In genomic region chr18:25465152-25465790, GRCh38 we compare ENCODE assay signal across 29 cellular contexts.
"Had no signal": no experiment of that assay in that cellular context is flagged by ENCODE, and none has a peak within 500 bp of the region (broad histone marks: within the 10 kb centered on the region; RNA-seq: fewer than 3 reads in every experiment).

No MANE protein-coding gene starts in this region.

- H3K9me3 ChIP-seq: body of pancreas, heart left ventricle, mucosa of descending colon, neutrophil, ovary, prostate gland, suprapubic skin, tibial nerve had no signal

- H3K4me1 ChIP-seq: body of pancreas had no signal

- FAIRE-seq: urothelium cell line had no signal

- H3K4me1 Mint-ChIP-seq: activated B cell treated with CpG ODN at 0.5 μM for 24 hours; activated CD4-positive, alpha-beta memory T cell treated with anti-CD3 and anti-CD28 coated beads, Interleukin-2, amount 10 ng/mL, durations not matched to agents 7 days and 5 days; activated CD4-positive, alpha-beta T cell treated with anti-CD3 and anti-CD28 coated beads for 36 hours; activated CD8-positive, alpha-beta memory T cell treated with anti-CD3 and anti-CD28 coated beads, Interleukin-2, amount 10 ng/mL, durations not matched to agents 7 days and 5 days; activated naive CD4-positive, alpha-beta T cell treated with anti-CD3 and anti-CD28 coated beads, Interleukin-2, amount 10 ng/mL, durations not matched to agents 7 days and 5 days; activated naive CD8-positive, alpha-beta T cell treated with anti-CD3 and anti-CD28 coated beads, Interleukin-2, amount 50 U/mL, for 24 hours; memory B cell; naive B cell; T-helper 17 cell had no signal

- H3K9me3 Mint-ChIP-seq: activated B cell treated with CpG ODN at 0.5 μM for 24 hours; activated CD4-positive, alpha-beta memory T cell treated with anti-CD3 and anti-CD28 coated beads, Interleukin-2, amount 10 ng/mL, durations not matched to agents 7 days and 5 days; activated naive CD4-positive, alpha-beta T cell treated with anti-CD3 and anti-CD28 coated beads, Interleukin-2, amount 10 ng/mL, durations not matched to agents 7 days and 5 days; activated naive CD8-positive, alpha-beta T cell treated with anti-CD3 and anti-CD28 coated beads, Interleukin-2, amount 50 U/mL, for 24 hours; memory B cell; stimulated activated naive CD8-positive, alpha-beta T cell treated with anti-CD3 and anti-CD28 coated beads, Interleukin-15, Interleukin-2, amounts not matched to agents 100 ng/mL and 50 ng/mL, for 24 hours had no signal

- H3K27ac ChIP-seq: body of pancreas, heart left ventricle, neutrophil, ovary, prostate gland, suprapubic skin, tibial nerve had no signal

- H3K36me3 ChIP-seq: heart left ventricle, neutrophil, ovary, prostate gland, suprapubic skin, tibial nerve had no signal

- H3K27me3 ChIP-seq: heart left ventricle, neutrophil, ovary, suprapubic skin, tibial nerve had no signal

- DNase-seq: activated B cell treated with CpG ODN at 0.5 μM for 24 hours; activated CD4-positive, alpha-beta memory T cell treated with anti-CD3 and anti-CD28 coated beads, Interleukin-2, amount 10 ng/mL, durations not matched to agents 7 days and 5 days; activated CD4-positive, alpha-beta T cell treated with anti-CD3 and anti-CD28 coated beads for 36 hours; activated CD8-positive, alpha-beta memory T cell treated with anti-CD3 and anti-CD28 coated beads, Interleukin-2, amount 10 ng/mL, durations not matched to agents 7 days and 5 days; activated effector memory CD4-positive, alpha-beta T cell treated with anti-CD3 and anti-CD28 coated beads, Interleukin-2, amount 50 U/mL, for 16 hours; activated naive CD4-positive, alpha-beta T cell treated with anti-CD3 and anti-CD28 coated beads, Interleukin-2, amount 10 ng/mL, durations not matched to agents 7 days and 5 days; activated naive CD8-positive, alpha-beta T cell treated with anti-CD3 and anti-CD28 coated beads, Interleukin-2, amount 50 U/mL, for 24 hours; activated T-cell treated with anti-CD3 and anti-CD28 coated beads for 4 hours; anterior cingulate cortex; body of pancreas; caudate nucleus; dermis blood vessel endothelial cell; heart left ventricle; islet precursor cell; left colon; mucosa of descending colon; naive B cell; ovary; stimulated activated CD4-positive, alpha-beta T cell treated with anti-CD3 and anti-CD28 coated beads, Interleukin-12 subunit alpha, Interleukin-12 subunit beta, amount 100 ng/mL, for 4 hours; stimulated activated CD4-positive, alpha-beta T cell treated with anti-CD3 and anti-CD28 coated beads, Interleukin-4, amount 100 ng/mL, for 4 hours; SW 1271; T-helper 17 cell had no signal

- H3K4me3 ChIP-seq: body of pancreas, heart left ventricle, mucosa of descending colon, ovary, prostate gland, suprapubic skin, tibial nerve had no signal

- H3K4me3 Mint-ChIP-seq: activated B cell treated with CpG ODN at 0.5 μM for 24 hours; activated CD4-positive, alpha-beta memory T cell treated with anti-CD3 and anti-CD28 coated beads, Interleukin-2, amount 10 ng/mL, durations not matched to agents 7 days and 5 days; activated CD4-positive, alpha-beta T cell treated with anti-CD3 and anti-CD28 coated beads for 36 hours; activated CD8-positive, alpha-beta memory T cell treated with anti-CD3 and anti-CD28 coated beads, Interleukin-2, amount 10 ng/mL, durations not matched to agents 7 days and 5 days; activated naive CD4-positive, alpha-beta T cell treated with anti-CD3 and anti-CD28 coated beads, Interleukin-2, amount 10 ng/mL, durations not matched to agents 7 days and 5 days; activated naive CD8-positive, alpha-beta T cell treated with anti-CD3 and anti-CD28 coated beads, Interleukin-2, amount 50 U/mL, for 24 hours; memory B cell; stimulated activated naive CD8-positive, alpha-beta T cell treated with anti-CD3 and anti-CD28 coated beads, Interleukin-15, Interleukin-2, amounts not matched to agents 100 ng/mL and 50 ng/mL, for 24 hours; T-helper 17 cell had no signal

- H3K36me3 Mint-ChIP-seq: activated CD8-positive, alpha-beta memory T cell treated with anti-CD3 and anti-CD28 coated beads, Interleukin-2, amount 10 ng/mL, durations not matched to agents 7 days and 5 days; activated naive CD4-positive, alpha-beta T cell treated with anti-CD3 and anti-CD28 coated beads, Interleukin-2, amount 10 ng/mL, durations not matched to agents 7 days and 5 days; memory B cell; naive B cell had no signal

- H3K27ac Mint-ChIP-seq: activated B cell treated with CpG ODN at 0.5 μM for 24 hours; activated CD4-positive, alpha-beta memory T cell treated with anti-CD3 and anti-CD28 coated beads, Interleukin-2, amount 10 ng/mL, durations not matched to agents 7 days and 5 days; activated CD4-positive, alpha-beta T cell treated with anti-CD3 and anti-CD28 coated beads for 36 hours; activated CD8-positive, alpha-beta memory T cell treated with anti-CD3 and anti-CD28 coated beads, Interleukin-2, amount 10 ng/mL, durations not matched to agents 7 days and 5 days; activated naive CD4-positive, alpha-beta T cell treated with anti-CD3 and anti-CD28 coated beads, Interleukin-2, amount 10 ng/mL, durations not matched to agents 7 days and 5 days; activated naive CD8-positive, alpha-beta T cell treated with anti-CD3 and anti-CD28 coated beads, Interleukin-2, amount 50 U/mL, for 24 hours; memory B cell; stimulated activated naive CD8-positive, alpha-beta T cell treated with anti-CD3 and anti-CD28 coated beads, Interleukin-15, Interleukin-2, amounts not matched to agents 100 ng/mL and 50 ng/mL, for 24 hours; T-helper 17 cell had no signal

- H3K27me3 Mint-ChIP-seq: activated B cell treated with CpG ODN at 0.5 μM for 24 hours; activated CD4-positive, alpha-beta memory T cell treated with anti-CD3 and anti-CD28 coated beads, Interleukin-2, amount 10 ng/mL, durations not matched to agents 7 days and 5 days; activated CD8-positive, alpha-beta memory T cell treated with anti-CD3 and anti-CD28 coated beads, Interleukin-2, amount 10 ng/mL, durations not matched to agents 7 days and 5 days; activated naive CD4-positive, alpha-beta T cell treated with anti-CD3 and anti-CD28 coated beads, Interleukin-2, amount 10 ng/mL, durations not matched to agents 7 days and 5 days; activated naive CD8-positive, alpha-beta T cell treated with anti-CD3 and anti-CD28 coated beads, Interleukin-2, amount 50 U/mL, for 24 hours; stimulated activated naive CD8-positive, alpha-beta T cell treated with anti-CD3 and anti-CD28 coated beads, Interleukin-15, Interleukin-2, amounts not matched to agents 100 ng/mL and 50 ng/mL, for 24 hours; T-helper 17 cell had no signal
